ENCODE assay signal across 14 cellular contexts in the genomic region with DNA sequence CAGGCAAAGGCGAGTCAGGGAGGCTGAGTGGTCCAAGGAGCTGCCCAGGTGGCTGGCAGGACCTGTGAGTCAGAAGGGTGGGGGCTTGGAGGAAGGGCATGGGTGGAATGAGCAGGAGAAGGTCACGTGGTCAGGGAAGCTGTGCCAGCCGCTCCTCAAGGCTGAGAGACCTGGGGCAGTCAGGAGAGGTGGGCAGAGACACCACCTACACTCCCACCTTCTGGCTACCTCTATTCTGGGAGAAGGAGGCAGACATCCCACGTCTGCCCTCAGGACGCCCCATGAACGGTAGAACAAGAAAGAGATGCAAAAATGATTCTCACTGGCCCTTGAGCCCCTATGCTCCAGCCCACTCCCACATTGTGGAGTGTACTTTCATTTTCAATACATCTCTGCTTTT.
"Had no signal": no experiment of that assay in that cellular context is flagged by ENCODE, and none has a peak within 500 bp of the region (broad histone marks: within the 10 kb centered on the region; RNA-seq: fewer than 3 reads in every experiment).

No MANE protein-coding gene starts in this region.

- ATAC-seq: activated CD4-positive, alpha-beta T cell treated with anti-CD3 and anti-CD28 coated beads for 36 hours; activated CD8-positive, alpha-beta T cell treated with anti-CD3 and anti-CD28 coated beads, Interleukin-2, amount 10 ng/mL, durations not matched to agents 7 days and 5 days; gastrocnemius medialis had no signal

- H3K36me3 Mint-ChIP-seq: activated naive CD8-positive, alpha-beta T cell treated with anti-CD3 and anti-CD28 coated beads, Interleukin-2, amount 10 ng/mL, durations not matched to agents 7 days and 5 days had no signal

- DNase-seq: activated CD4-positive, alpha-beta T cell treated with anti-CD3 and anti-CD28 coated beads for 36 hours; activated CD8-positive, alpha-beta memory T cell treated with anti-CD3 and anti-CD28 coated beads, Interleukin-2, amount 50 U/mL, for 48 hours; activated CD8-positive, alpha-beta T cell treated with anti-CD3 and anti-CD28 coated beads, Interleukin-2, amount 10 ng/mL, durations not matched to agents 7 days and 5 days; activated naive CD8-positive, alpha-beta T cell treated with anti-CD3 and anti-CD28 coated beads, Interleukin-2, amount 10 ng/mL, durations not matched to agents 7 days and 5 days; caudate nucleus; colonic mucosa; effector CD4-positive, alpha-beta T cell; gastrocnemius medialis; small intestine; T-helper 1 cell; upper lobe of left lung had no signal

- H3K36me3 ChIP-seq: colonic mucosa, gastrocnemius medialis, neutrophil, upper lobe of left lung had no signal

- H3K4me3 ChIP-seq: colonic mucosa, gastrocnemius medialis, upper lobe of left lung had no signal

- H3K27me3 Mint-ChIP-seq: activated CD4-positive, alpha-beta T cell treated with anti-CD3 and anti-CD28 coated beads for 36 hours had no signal

- FAIRE-seq: astrocyte, keratinocyte, small intestine had no signal

- H3K27me3 ChIP-seq: colonic mucosa, gastrocnemius medialis, neutrophil, upper lobe of left lung had no signal

- H3K27ac ChIP-seq: colonic mucosa, gastrocnemius medialis, neutrophil, upper lobe of left lung had no signal

- H3K9me3 Mint-ChIP-seq: activated naive CD8-positive, alpha-beta T cell treated with anti-CD3 and anti-CD28 coated beads, Interleukin-2, amount 10 ng/mL, durations not matched to agents 7 days and 5 days had no signal

- H3K27ac Mint-ChIP-seq: activated CD4-positive, alpha-beta T cell treated with anti-CD3 and anti-CD28 coated beads for 36 hours; activated CD8-positive, alpha-beta T cell treated with anti-CD3 and anti-CD28 coated beads, Interleukin-2, amount 10 ng/mL, durations not matched to agents 7 days and 5 days; activated naive CD8-positive, alpha-beta T cell treated with anti-CD3 and anti-CD28 coated beads, Interleukin-2, amount 10 ng/mL, durations not matched to agents 7 days and 5 days had no signal

- H3K9me3 ChIP-seq: colonic mucosa, gastrocnemius medialis, neutrophil, upper lobe of left lung had no signal

- H3K4me1 ChIP-seq: colonic mucosa, gastrocnemius medialis had no signal

- H3K4me3 Mint-ChIP-seq: activated CD4-positive, alpha-beta T cell treated with anti-CD3 and anti-CD28 coated beads for 36 hours; activated CD8-positive, alpha-beta T cell treated with anti-CD3 and anti-CD28 coated beads, Interleukin-2, amount 10 ng/mL, durations not matched to agents 7 days and 5 days; activated naive CD8-positive, alpha-beta T cell treated with anti-CD3 and anti-CD28 coated beads, Interleukin-2, amount 10 ng/mL, durations not matched to agents 7 days and 5 days had no signal
